In the genomic region with DNA sequence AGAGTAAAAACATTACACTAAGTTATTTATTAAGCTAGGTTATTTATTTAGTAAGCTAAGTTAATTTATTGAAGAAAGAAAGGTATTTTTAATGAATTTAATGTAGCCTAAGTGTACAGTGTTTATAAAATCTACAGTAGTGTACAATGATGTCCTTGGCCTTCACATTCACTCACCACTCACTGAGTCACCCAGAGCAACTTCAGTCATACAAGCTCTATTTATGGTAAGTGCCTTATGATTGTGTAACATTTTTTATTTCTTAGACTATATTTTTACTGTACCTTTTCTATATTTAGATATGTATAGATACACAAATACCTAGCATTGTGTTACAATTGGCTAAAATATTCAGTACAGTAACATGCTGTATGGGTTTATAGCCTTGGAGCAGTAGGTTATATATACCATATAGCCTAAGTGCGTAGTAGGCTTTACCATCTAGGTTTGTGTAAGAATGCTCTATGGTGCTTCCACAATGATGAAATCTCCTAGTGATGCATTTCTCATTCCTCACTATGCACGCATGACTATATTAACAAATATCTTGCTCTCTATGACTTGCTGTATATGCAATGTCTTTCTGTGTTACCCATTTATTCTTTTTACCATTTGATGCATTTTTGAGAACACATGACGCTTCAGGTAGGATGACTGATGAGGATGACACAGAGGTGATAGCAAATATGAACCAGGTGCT, we compare ENCODE assay signal across 25 cellular contexts.
"Had no signal": no experiment of that assay in that cellular context is flagged by ENCODE, and none has a peak within 500 bp of the region (broad histone marks: within the 10 kb centered on the region; RNA-seq: fewer than 3 reads in every experiment).

No MANE protein-coding gene starts in this region.

- H3K27ac ChIP-seq: gastroesophageal sphincter, heart left ventricle, hepatocyte, left lung, psoas muscle, right lobe of liver, suprapubic skin, transverse colon, upper lobe of right lung, uterus had no signal

- H3K36me3 ChIP-seq: gastroesophageal sphincter, heart left ventricle, left lung, right lobe of liver, suprapubic skin, transverse colon, upper lobe of right lung, uterus had no signal

- H3K4me2 ChIP-seq: hepatocyte, smooth muscle cell had no signal

- H3K4me1 ChIP-seq: gastroesophageal sphincter, heart left ventricle, left lung, psoas muscle, right lobe of liver, suprapubic skin, transverse colon, upper lobe of right lung, uterus had no signal

- H2AFZ ChIP-seq: hepatocyte had no signal

- H3K27me3 ChIP-seq: gastroesophageal sphincter, heart left ventricle, hepatocyte, left lung, right lobe of liver, suprapubic skin, transverse colon, upper lobe of right lung, uterus had no signal

- H3K79me2 ChIP-seq: hepatocyte had no signal

- ATAC-seq: effector memory CD8-positive, alpha-beta T cell; gastroesophageal sphincter; heart left ventricle; left cardiac atrium; left lung; naive thymus-derived CD8-positive, alpha-beta T cell; psoas muscle; right lobe of liver; stimulated activated naive CD8-positive, alpha-beta T cell treated with anti-CD3 and anti-CD28 coated beads, Interleukin-15, amount 100 ng/mL, for 72 hours; upper lobe of right lung had no signal

- H3K9me3 ChIP-seq: gastroesophageal sphincter, heart left ventricle, psoas muscle, right lobe of liver, suprapubic skin, transverse colon, upper lobe of right lung, uterus had no signal

- DNase-seq: cortex of kidney; effector memory CD8-positive, alpha-beta T cell; foreskin fibroblast; heart left ventricle; left cardiac atrium; left lung; naive thymus-derived CD8-positive, alpha-beta T cell; nephron progenitor cell; nucleus accumbens; posterior cingulate gyrus; psoas muscle; right lobe of liver; stimulated activated CD4-positive, alpha-beta T cell treated with anti-CD3 and anti-CD28 coated beads, Interleukin-12 subunit alpha, Interleukin-12 subunit beta, amount 100 ng/mL, for 4 hours; stimulated activated CD4-positive, alpha-beta T cell treated with anti-CD3 and anti-CD28 coated beads, Interleukin-1b, Interleukin-23, amount 100 ng/mL, for 48 hours; stimulated activated CD4-positive, alpha-beta T cell treated with anti-CD3 and anti-CD28 coated beads, Interleukin-4, amount 100 ng/mL, for 1 hour; stimulated activated CD8-positive, alpha-beta memory T cell treated with anti-CD3 and anti-CD28 coated beads, Interleukin-4, amount 100 ng/mL, for 48 hours; stimulated activated naive CD4-positive, alpha-beta T cell; stimulated activated naive CD8-positive, alpha-beta T cell treated with anti-CD3 and anti-CD28 coated beads, Interleukin-15, amount 100 ng/mL, for 72 hours; transverse colon; upper lobe of right lung; uterus had no signal

- H3K4me3 ChIP-seq: gastroesophageal sphincter, heart left ventricle, hepatocyte, left lung, psoas muscle, right lobe of liver, smooth muscle cell, suprapubic skin, transverse colon, upper lobe of right lung, uterus had no signal
